ENCODE assay signal across 8 cellular contexts in genomic region chr19:7534531-7534980, GRCh38. TPM values are rescaled to one million over a fixed set of nuclear protein-coding genes. Genes with fewer than 3 reads are reported as not detected.
A peak's percentile ranks its signal among the peaks of the same experiment; 100 is the strongest.
DNase-seq lines count a peak whose midpoint lies in the region; ATAC-seq and TF ChIP-seq lines count a peak whose summit lies in the region.

No MANE protein-coding gene starts in this region.

- no CpG with 5 or more reads among the region's 20 CpGs for WGBS in H9 (ENCODE audit: extremely low coverage, insufficient read length, low lambda C conversion rate)
- 0 to 1% (median 1%) methylated on average over 20 of the region's 20 CpGs for WGBS in heart left ventricle, 4 donors

- CTCF ChIA-PET in CD8-positive, alpha-beta memory T cell (lab: Charles Lee), result interaction anchor here (2.3 to 5.5 kb wide), 2 partner anchors 12 to 34 kb away, joined by 5 to 35 read pairs; partner anchors contain the start of gene MCOLN1
- CTCF ChIA-PET in OCI-LY7 (lab: Charles Lee; ENCODE audit: unreplicated experiment), result no interaction called here

- H2BK12ac ChIP-seq in H9 (ENCODE audit: insufficient read length, low read depth, low read length), result no peak overlapping the region

- H3K4me3 ChIP-seq in CD8-positive, alpha-beta memory T cell (ENCODE audit: low read length), result peak overlapping the region; percentile 97
- H3K4me3 ChIP-seq in OCI-LY7 (ENCODE audit: low read depth, low read length, poor library complexity, severe bottlenecking) (peak overlapping the region; percentile 93), heart left ventricle (peak overlapping the region; percentile 62 to 98 (median 86)), osteoblast (ENCODE audit: insufficient read depth, low read length) (peak overlapping the region; percentile 99)

- H3K27me3 Mint-ChIP-seq in CD8-positive, alpha-beta memory T cell, result no peaks in the 10 kb centered on the region
- H3K27me3 Mint-ChIP-seq in H9 (ENCODE audit: low read depth), result no peaks in the 10 kb centered on the region

- no peaks in the 10 kb centered on the region for H3K79me1 ChIP-seq in H9 (ENCODE audit: insufficient read depth, low read depth, low read length, poor library complexity, severe bottlenecking)

- peaks cover 5% of the 10 kb centered on the region for H3K36me3 ChIP-seq in CD8-positive, alpha-beta memory T cell (ENCODE audit: insufficient read depth, low read length)
- H3K36me3 ChIP-seq in OCI-LY7 (ENCODE audit: insufficient read depth, low read length) (peaks cover 17% of the 10 kb centered on the region), heart left ventricle (peaks cover 0 to 45% (median 37%) of the 10 kb centered on the region in 9 donors), osteoblast (ENCODE audit: insufficient read depth, low read length) (peaks cover 16% of the 10 kb centered on the region)

- H3K23me2 ChIP-seq in H9 (ENCODE audit: insufficient read length, low read depth, low read length, poor library complexity, severe bottlenecking), result peaks cover 4% of the 10 kb centered on the region

- H3K27ac ChIP-seq in CD8-positive, alpha-beta memory T cell (ENCODE audit: low read depth, low read length), result peak overlapping the region; percentile 73
- H3K27ac ChIP-seq in H9 (ENCODE audit: insufficient read length, low read depth, low read length) (no peak overlapping the region), OCI-LY7 (ENCODE audit: low read depth, low read length, poor library complexity, severe bottlenecking) (peak overlapping the region; percentile 8), heart left ventricle (peak overlapping the region; percentile 57 to 96 (median 93)), osteoblast (ENCODE audit: low read depth, low read length) (peak overlapping the region; percentile 78)

- no peak overlapping the region for H4K91ac ChIP-seq in H9 (ENCODE audit: insufficient read length, low read depth, low read length)

- peak overlapping the region; percentile 84 to 96 (median 92) for H3K27ac Mint-ChIP-seq in CD8-positive, alpha-beta memory T cell
- peak overlapping the region; percentile 87 to 99 (median 93); a peak in 6 of 7 replicates for H3K27ac Mint-ChIP-seq in H9

- peaks cover 13% of the 10 kb centered on the region for H3K4me1 ChIP-seq in CD8-positive, alpha-beta memory T cell (ENCODE audit: insufficient read depth, low read length)
- H3K4me1 ChIP-seq in H9 (ENCODE audit: insufficient read depth, low read length) (peaks cover 2% of the 10 kb centered on the region; the same call in 1 of the 2 replicates), OCI-LY7 (ENCODE audit: insufficient read depth, low read length, poor library complexity, severe bottlenecking) (peaks cover 13% of the 10 kb centered on the region), heart left ventricle (peaks cover 0 to 25% (median 10%) of the 10 kb centered on the region in 12 donors), osteoblast (ENCODE audit: insufficient read depth, low read length) (peaks cover 12% of the 10 kb centered on the region)

- H2BK15ac ChIP-seq in H9 (ENCODE audit: low read depth, low read length), result no peak overlapping the region

- peak in 4 of 5 donors; percentile 9 to 63 (median 31) for DNase-seq in CD8-positive, alpha-beta memory T cell
- DNase-seq in H9 (peak; percentile 85), OCI-LY7 (ENCODE audit: low spot score) (peak; percentile 63), amygdala (lab: John Stamatoyannopoulos, UW) (peak in 55 of 56 donors; percentile 31 to 82 (median 67)), heart left ventricle (peak; percentile 66 to 76 (median 72)), osteoblast (ENCODE audit: insufficient read length, low spot score, missing footprints) (peak; percentile 98), OCI-M2 (lab: John Stamatoyannopoulos, UW; ENCODE audit: unreplicated experiment) (no peak)

- peak; percentile 33 to 64 (median 56) for ATAC-seq in heart left ventricle
- ATAC-seq in GM21515 (IDR thresholded peaks at IDR 0.05; ENCODE audit: unreplicated experiment), result no peak

- peak overlapping the region; percentile 94 to 97 (median 95) for H3K4me3 Mint-ChIP-seq in CD8-positive, alpha-beta memory T cell
- peak overlapping the region; percentile 86 to 97 for H3K4me3 Mint-ChIP-seq in H9

- H2BK20ac ChIP-seq in H9 (ENCODE audit: low read depth, low read length, poor library complexity, severe bottlenecking), result no peak overlapping the region

- no peak overlapping the region for H4K8ac ChIP-seq in H9 (replicated peaks; ENCODE audit: insufficient read length, low read depth, low read length)

- H3K4me2 ChIP-seq in H9 (ENCODE audit: insufficient read depth, insufficient read length, low read length), result peak overlapping the region; percentile 74
- peak overlapping the region; percentile 89 for H3K4me2 ChIP-seq in OCI-LY7 (ENCODE audit: low read length)
- H3K4me2 ChIP-seq in osteoblast (ENCODE audit: insufficient read depth, low read length), result peak overlapping the region; percentile 98

- H3K9me3 Mint-ChIP-seq in CD8-positive, alpha-beta memory T cell, result no peaks in the 10 kb centered on the region
- H3K9me3 Mint-ChIP-seq in H9, result no peaks in the 10 kb centered on the region

- no peak overlapping the region for H2AK5ac ChIP-seq in H9 (ENCODE audit: insufficient read length, low read length)

- H3K4ac ChIP-seq in H9 (ENCODE audit: low read depth, low read length), result no peak overlapping the region

- peaks cover 18 to 31% (median 20%) of the 10 kb centered on the region in 3 donors for H3K4me1 Mint-ChIP-seq in CD8-positive, alpha-beta memory T cell
- H3K4me1 Mint-ChIP-seq in H9, result peaks cover 5 to 6% of the 10 kb centered on the region in 2 experiments

- H2AFZ ChIP-seq in H9 (ENCODE audit: low read length), result no peak overlapping the region
- H2AFZ ChIP-seq in OCI-LY7 (ENCODE audit: low read length), result peak overlapping the region; percentile 64; the same call in 1 of the 2 replicates
- H2AFZ ChIP-seq in osteoblast (ENCODE audit: low read length), result peak overlapping the region; percentile 89

- H2BK120ac ChIP-seq in H9 (ENCODE audit: low read depth, low read length, poor library complexity, severe bottlenecking), result no peak overlapping the region

- H3K9me2 ChIP-seq in OCI-LY7 (ENCODE audit: insufficient read depth, low read length), result no peaks in the 10 kb centered on the region

- TF ChIP-seq CTCF in H9 (conservative IDR thresholded peaks at IDR 0.05) (no peak), OCI-LY7 (conservative IDR thresholded peaks at IDR 0.05; ENCODE audit: low read length) (peak; percentile 55), heart left ventricle (IDR thresholded peaks at IDR 0.05) (peak in 3 of 12 donors; percentile 10 to 35 (median 12)), osteoblast (IDR thresholded peaks at IDR 0.05; ENCODE audit: extremely low read depth, low read depth, low read length) (peak; percentile 46)

- H2BK5ac ChIP-seq in H9 (ENCODE audit: insufficient read length, low read length), result no peak overlapping the region

- no peak overlapping the region for H3K23ac ChIP-seq in H9 (ENCODE audit: insufficient read length, low read depth, low read length)

- H3K18ac ChIP-seq in H9 (ENCODE audit: insufficient read length, low read depth, low read length), result no peak overlapping the region

- BruUV-seq in OCI-LY7 (replicated peaks; lab: Mats Ljungman, UMichigan), result no TSS peak

- H3K9me3 ChIP-seq in CD8-positive, alpha-beta memory T cell (ENCODE audit: low read length), result no peaks in the 10 kb centered on the region
- H3K9me3 ChIP-seq in H9 (ENCODE audit: control insufficient read depth, low read depth, low read length) (no peaks in the 10 kb centered on the region), OCI-LY7 (ENCODE audit: low read length) (no peaks in the 10 kb centered on the region), heart left ventricle (no peaks in the 10 kb centered on the region), osteoblast (ENCODE audit: low read depth, low read length) (no peaks in the 10 kb centered on the region)

- TF ChIP-seq POLR2A in heart left ventricle (IDR thresholded peaks at IDR 0.05), result no peak

- no peak overlapping the region for H3K56ac ChIP-seq in H9 (ENCODE audit: insufficient read length, low read depth, low read length)

- POLR2A ChIA-PET in CD8-positive, alpha-beta memory T cell (lab: Charles Lee), result interaction anchor here (0.8 to 2.1 kb wide), 4 partner anchors 12 to 180 kb away, joined by 3 to 20 read pairs (median 4); partner anchors contain the start of genes MCOLN1, PET100 and XAB2
- POLR2A ChIA-PET in OCI-LY7 (lab: Charles Lee), result interaction anchor here (0.5 to 0.7 kb wide), 2 partner anchors 146 to 184 kb away, joined by 3 to 5 read pairs; no protein-coding TSS in a partner anchor

- H3K36me3 Mint-ChIP-seq in CD8-positive, alpha-beta memory T cell, result peaks cover 0 to 44% (median 2%) of the 10 kb centered on the region in 3 donors
- peaks cover 6 to 22% (median 19%) of the 10 kb centered on the region in 3 experiments; a peak in 6 of 7 replicates for H3K36me3 Mint-ChIP-seq in H9 (ENCODE audit: insufficient read depth in 1 of 3, low read depth in 3 of 3)

- H3K14ac ChIP-seq in H9 (ENCODE audit: insufficient read depth, low read length), result peak overlapping the region; percentile 51; the same call in 1 of the 2 replicates

- peak overlapping the region; percentile 16 for H3K9ac ChIP-seq in H9 (ENCODE audit: extremely low read depth, insufficient read length, low read length)

- intact Hi-C loops in OCI-LY7 (cut with micrococcal nuclease; ENCODE audit: unreplicated experiment), result loop anchor here (2.0 to 10.0 kb wide), 2 partner anchors 62 to 190 kb away; partner anchors contain the start of gene ARHGEF18
- intact Hi-C loops in heart left ventricle (cut with DNase I), result loop anchor here in 7 of 10 donors (1.0 to 10.0 kb wide), 6 partner anchors 12 to 1850 kb away; partner anchors contain the start of genes PEX11G (in 2 of the 7), HSD11B1L (in 1 of the 7), MCOLN1 (in 1 of the 7) and MICOS13 (in 1 of the 7)

- no peaks in the 10 kb centered on the region for H3K27me3 ChIP-seq in CD8-positive, alpha-beta memory T cell (ENCODE audit: insufficient read depth, low read length, poor library complexity, severe bottlenecking)
- H3K27me3 ChIP-seq in H9 (ENCODE audit: insufficient read depth, low read length) (no peaks in the 10 kb centered on the region), heart left ventricle (no peaks in the 10 kb centered on the region), osteoblast (ENCODE audit: insufficient read depth, low read length) (no peaks in the 10 kb centered on the region)

- no peaks in the 10 kb centered on the region for H3K79me2 ChIP-seq in H9 (ENCODE audit: insufficient read depth, low read length)
- H3K79me2 ChIP-seq in OCI-LY7 (ENCODE audit: insufficient read depth, low read depth, low read length), result no peaks in the 10 kb centered on the region
- peaks cover 3% of the 10 kb centered on the region for H3K79me2 ChIP-seq in osteoblast (ENCODE audit: insufficient read depth, low read length)

- no peak overlapping the region for H4K5ac ChIP-seq in H9 (ENCODE audit: insufficient read length, low read depth, low read length)

- H3T11ph ChIP-seq in H9 (ENCODE audit: low read length), result no peak overlapping the region

- no peaks in the 10 kb centered on the region for H4K20me1 ChIP-seq in H9 (ENCODE audit: control insufficient read depth, insufficient read depth, insufficient read length)
- no peaks in the 10 kb centered on the region for H4K20me1 ChIP-seq in OCI-LY7 (ENCODE audit: insufficient read depth, low read length)
- no peaks in the 10 kb centered on the region for H4K20me1 ChIP-seq in osteoblast (ENCODE audit: insufficient read depth, low read length)

RNA-seq across cellular contexts. Expression of gene PNPLA6, which starts 1.0 kb away (rescaled TPM):
- 100 to 1,000 TPM; 112 to 117 TPM for total RNA-seq in CD8-positive, alpha-beta memory T cell
- polyA plus RNA-seq in CD8-positive, alpha-beta memory T cell, result 17.1 TPM
- total RNA-seq in H9 (2021), result 130 and 135 TPM in 2 replicates
- 50.6 and 54.3 TPM in 2 replicates for total RNA-seq in OCI-LY7 (2014; rRNA removed; shearing (Covaris generic))
- total RNA-seq in OCI-LY7 (2022), result 92.4 and 93.0 TPM in 2 replicates
- total RNA-seq in heart left ventricle, result 100 to 1,000 TPM in 1 of 9 donors, 10 to 100 TPM in 8; 41.4 to 105 (median 49.9) TPM
- polyA plus RNA-seq in heart left ventricle, result 10 to 100 TPM; 35.6 to 51.1 TPM
- total RNA-seq in osteoblast, result 75.1 and 83.6 TPM in 2 replicates

RNA-seq across cellular contexts. Expression of gene MCOLN1, which starts 12.1 kb away (rescaled TPM):
- total RNA-seq in CD8-positive, alpha-beta memory T cell, result 10 to 100 TPM; 19.4 to 19.6 TPM
- 11.6 TPM for polyA plus RNA-seq in CD8-positive, alpha-beta memory T cell
- total RNA-seq in H9 (2021) (15.7 and 18.7 TPM in 2 replicates), OCI-LY7 (2022) (16.7 and 18.3 TPM in 2 replicates), heart left ventricle (10 to 100 TPM; 12.1 to 49.7 (median 14.9) TPM), osteoblast (16.6 and 21.2 TPM in 2 replicates)
- total RNA-seq in OCI-LY7 (2014; rRNA removed; shearing (Covaris generic)), result 2.4 and 7.8 TPM in 2 replicates
- 10 to 100 TPM; 24.6 to 25.2 TPM for polyA plus RNA-seq in heart left ventricle

RNA-seq across cellular contexts. Expression of gene ZNF358, which starts 18.7 kb away (rescaled TPM):
- 1 to 10 TPM; 7.6 to 8.9 TPM for total RNA-seq in CD8-positive, alpha-beta memory T cell
- polyA plus RNA-seq in CD8-positive, alpha-beta memory T cell, result 2.5 TPM
- 40.5 and 41.5 TPM in 2 replicates for total RNA-seq in H9 (2021)
- total RNA-seq in OCI-LY7 (2014; rRNA removed; shearing (Covaris generic)), result not detected in 2 replicates
- not detected in 2 replicates for total RNA-seq in OCI-LY7 (2022)
- total RNA-seq in heart left ventricle, result 100 to 1,000 TPM in 1 of 9 donors, 10 to 100 TPM in 8; 62.8 to 128 (median 74.4) TPM
- polyA plus RNA-seq in heart left ventricle, result 100 to 1,000 TPM in 1 of 2 donors, 10 to 100 TPM in 1; 49.3 to 159 TPM
- 25.0 and 26.1 TPM in 2 replicates for total RNA-seq in osteoblast

RNA-seq across cellular contexts. Expression of gene PEX11G, which starts 45.7 kb away (rescaled TPM):
- total RNA-seq in CD8-positive, alpha-beta memory T cell, result under 1 TPM; 0.94 to 0.95 TPM
- polyA plus RNA-seq in CD8-positive, alpha-beta memory T cell, result 1.7 TPM
- total RNA-seq in H9 (2021) (2.4 and 2.8 TPM in 2 replicates), OCI-LY7 (2022) (not detected in 2 replicates), heart left ventricle (1 to 10 TPM in 8 of 9 donors, under 1 TPM in 1; 0.93 to 2.9 (median 1.5) TPM), osteoblast (2.9 and 4.1 TPM in 2 replicates)
- total RNA-seq in OCI-LY7 (2014; rRNA removed; shearing (Covaris generic)), result not detected in 2 replicates
- 1 to 10 TPM in 1 of 2 donors, under 1 TPM in 1; 0.55 to 3.4 TPM for polyA plus RNA-seq in heart left ventricle

Comparison
In these comparisons a context has a peak if more than half of its experiments do, and no peak if none do; other contexts are left out.
1. RNA of gene ZNF358, which starts 18.7 kb away (total RNA-seq): 62.8 to 128 TPM in heart left ventricle, 40.5 to 41.5 TPM in H9, 25.0 to 26.1 TPM in osteoblast and 7.6 to 8.9 TPM in CD8-positive, alpha-beta memory T cell; not detected in OCI-LY7; every median in the first group is over 4 times any median in the second.
2. Peak in every context shown above with its lines, with median percentiles within 50 percentile points of each other: H3K4me3 ChIP-seq and H3K4me2 ChIP-seq.